In the genomic region with DNA sequence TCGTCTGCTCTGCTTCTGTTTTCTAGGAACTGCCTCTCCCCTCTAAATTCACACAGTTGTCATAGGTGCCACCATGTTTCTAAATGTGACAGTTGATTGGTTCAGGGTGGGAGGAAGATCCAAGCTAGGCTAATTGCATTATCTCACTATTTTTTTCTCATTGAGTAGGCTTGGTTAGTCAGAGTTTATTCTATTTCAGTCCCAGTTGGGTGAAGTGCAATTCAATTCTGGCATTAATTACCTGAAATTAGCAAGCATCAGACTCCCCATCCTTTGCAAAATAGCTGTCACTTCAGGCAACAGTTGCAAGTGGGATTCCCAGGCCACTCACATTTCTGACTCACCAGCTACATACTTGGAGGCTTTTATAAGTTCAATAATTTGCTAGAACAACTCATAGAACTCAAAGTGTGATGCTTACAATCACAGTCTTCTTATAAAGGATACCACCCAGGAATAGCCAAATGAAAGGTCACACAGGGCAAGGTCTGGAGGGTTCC, we compare ENCODE assay signal across 17 cellular contexts.
A peak's percentile ranks its signal among the peaks of the same experiment; 100 is the strongest.
DNase-seq lines count a peak whose midpoint lies in the region; ATAC-seq and TF ChIP-seq lines count a peak whose summit lies in the region.
"Had no signal": no experiment of that assay in that cellular context is flagged by ENCODE, and none has a peak within 500 bp of the region (broad histone marks: within the 10 kb centered on the region; RNA-seq: fewer than 3 reads in every experiment).

No MANE protein-coding gene starts in this region.

- H3K9me3 ChIP-seq in left ventricle myocardium inferior (replicated peaks) (no peaks in the 10 kb centered on the region), GM23248 (ENCODE audit: low read depth) (no peaks in the 10 kb centered on the region), tibial artery (no peaks in the 10 kb centered on the region)
- H3K9me3 ChIP-seq: BE2C, HAP-1 had no signal

- intact Hi-C loops in left ventricle myocardium inferior (cut with micrococcal nuclease) (loop anchor here (10.0 kb wide), 1 partner anchor 59 kb away; no protein-coding TSS in a partner anchor), Right ventricle myocardium inferior (cut with DNase I) (no loop called here), tibial artery (cut with DNase I; ENCODE audit: low total_unique reads) (no loop called here)

- H3F3A ChIP-seq in GM23248 (ENCODE audit: insufficient read depth) = no peaks in the 10 kb centered on the region

- DNase-seq in left ventricle myocardium inferior (no peak), Right ventricle myocardium inferior (ENCODE audit: missing footprints) (no peak), GM23248 (peak; percentile 6), tibial artery (no peak), NCI-H2227 treated with DMSO at 0.1 percent for 48 hours (lab: John Stamatoyannopoulos, UW) (no peak)
- DNase-seq: BE2C; CD8-positive, alpha-beta T cell; COR-L47; DMS153; DMS79 treated with DMSO at 0.1 percent for 48 hours; EL; GDM1 had no signal

- no peaks in the 10 kb centered on the region for H3K27me3 ChIP-seq in left ventricle myocardium inferior (ENCODE audit: low read depth)
- H3K27me3 ChIP-seq in GM23248 (replicated peaks; ENCODE audit: insufficient read depth) = no peaks in the 10 kb centered on the region
- no peaks in the 10 kb centered on the region for H3K27me3 ChIP-seq in tibial artery
- H3K27me3 ChIP-seq: BE2C had no signal

- in situ Hi-C loops in GM23248 (cut with MboI) = no loop called here

- no peaks in the 10 kb centered on the region for H3K9me2 ChIP-seq in GM23248 (ENCODE audit: insufficient read depth)

- H3K4me3 ChIP-seq in left ventricle myocardium inferior = no peak overlapping the region
- H3K4me3 ChIP-seq in GM23248 = no peak overlapping the region
- no peak overlapping the region for H3K4me3 ChIP-seq in tibial artery
- H3K4me3 ChIP-seq: HAP-1 had no signal

- no peaks in the 10 kb centered on the region for H3K79me2 ChIP-seq in GM23248 (ENCODE audit: insufficient read depth)

- H3K4me2 ChIP-seq in GM23248 (ENCODE audit: unreplicated experiment) = no peak overlapping the region

- H3K27ac ChIP-seq in left ventricle myocardium inferior (replicated peaks) = peak overlapping the region; percentile 86
- H3K27ac ChIP-seq in GM23248 = no peak overlapping the region
- peak overlapping the region; percentile 76; the same call in 1 of the 2 replicates for H3K27ac ChIP-seq in VCaP
- peak overlapping the region; percentile 18 to 38 for H3K27ac ChIP-seq in tibial artery
- H3K27ac ChIP-seq: C4-2B, HL-60 had no signal

- H3K9ac ChIP-seq in GM23248 = no peak overlapping the region

- whole genome bisulfite sequencing in GM23248 (ENCODE audit: low coverage in 1 of 2, low lambda C conversion rate in 2 of 2, missing lambda C conversion rate in 2 of 2), 2 experiments = 57 to 67% methylated on average over 1 of the region's 1 CpG

- no peak for TF ChIP-seq CTCF in left ventricle myocardium inferior (IDR thresholded peaks at IDR 0.05; ENCODE audit: borderline replicate concordance)
- no peak for TF ChIP-seq CTCF in VCaP (conservative IDR thresholded peaks at IDR 0.05)
- TF ChIP-seq CTCF in tibial artery (IDR thresholded peaks at IDR 0.05) = no peak

- H3K4me1 ChIP-seq in left ventricle myocardium inferior (peaks cover 34% of the 10 kb centered on the region), GM23248 (ENCODE audit: insufficient read depth) (no peaks in the 10 kb centered on the region), tibial artery (peaks cover 0 to 29% (median 8%) of the 10 kb centered on the region in 4 donors)
- H3K4me1 ChIP-seq: BE2C, HAP-1 had no signal

- H4K20me1 ChIP-seq in GM23248 (ENCODE audit: insufficient read depth) = no peaks in the 10 kb centered on the region

- ATAC-seq in Right ventricle myocardium inferior = no peak
- ATAC-seq in GM21515 (IDR thresholded peaks at IDR 0.05; ENCODE audit: unreplicated experiment) = no peak
- ATAC-seq: CD8-positive, alpha-beta T cell had no signal

- no peak overlapping the region for H2AFZ ChIP-seq in GM23248

- H3K36me3 ChIP-seq in left ventricle myocardium inferior = no peaks in the 10 kb centered on the region
- no peaks in the 10 kb centered on the region for H3K36me3 ChIP-seq in GM23248 (ENCODE audit: low read depth)
- H3K36me3 ChIP-seq in tibial artery = no peaks in the 10 kb centered on the region
- H3K36me3 ChIP-seq: BE2C, HAP-1 had no signal
